ENCODE assay signal across 20 cellular contexts in the genomic region with DNA sequence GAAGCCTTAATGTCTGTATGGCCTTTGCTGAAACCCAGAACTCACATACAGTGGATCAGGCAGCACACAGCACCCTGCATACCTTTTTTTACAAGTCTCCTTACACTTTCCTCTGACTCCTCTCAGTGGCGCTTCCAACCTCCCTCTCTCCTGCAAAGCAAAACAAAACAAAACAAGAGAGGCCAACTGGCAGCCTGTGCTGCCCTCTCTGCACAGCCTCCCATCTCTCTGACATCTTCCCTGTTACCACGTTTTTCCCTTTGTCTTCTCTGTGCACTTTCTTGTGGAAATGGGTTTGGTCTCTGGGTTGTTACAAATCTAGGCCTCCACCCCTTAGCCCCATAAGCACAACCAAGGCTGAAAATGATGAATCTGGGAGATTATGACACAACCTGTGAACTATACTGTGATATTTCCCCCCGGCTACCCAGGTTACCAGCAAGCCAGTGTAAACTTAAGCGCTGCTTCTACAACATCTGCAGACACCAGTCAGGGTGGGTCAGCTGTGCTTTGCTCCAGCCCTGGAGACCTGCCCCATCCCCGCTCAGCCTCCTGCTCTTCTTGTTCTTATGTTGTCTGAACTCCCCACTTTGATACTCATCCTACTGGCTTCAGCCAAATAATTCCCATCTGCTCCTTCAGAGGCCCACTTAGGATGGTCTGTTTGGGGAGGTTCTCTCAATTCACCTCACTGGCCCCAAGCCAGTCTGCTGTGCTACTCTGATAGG. TPM values are rescaled to one million over a fixed set of nuclear protein-coding genes. Genes with fewer than 3 reads are reported as not detected.
DNase-seq lines count a peak whose midpoint lies in the region; ATAC-seq and TF ChIP-seq lines count a peak whose summit lies in the region.
"Had no signal": no experiment of that assay in that cellular context is flagged by ENCODE, and none has a peak within 500 bp of the region (broad histone marks: within the 10 kb centered on the region; RNA-seq: fewer than 3 reads in every experiment).

No MANE protein-coding gene starts in this region.

- DNase-seq in GM23338 (ENCODE audit: low spot score): no peak
- no peak for DNase-seq in esophagus squamous epithelium (lab: John Stamatoyannopoulos, UW)
- DNase-seq in prostate gland (ENCODE audit: low spot score): no peak
- no peak for DNase-seq in thoracic aorta (ENCODE audit: low spot score)
- no peak for DNase-seq in HCEC 1CT
- no peak for DNase-seq in GM20000 (ENCODE audit: low spot score)
- DNase-seq in NCI-H2029 (lab: John Stamatoyannopoulos, UW): no peak
- DNase-seq: ACHN; activated CD4-positive, alpha-beta memory T cell treated with anti-CD3 and anti-CD28 coated beads, Interleukin-2, amount 10 ng/mL, durations not matched to agents 7 days and 5 days; activated CD4-positive, CD25-positive, alpha-beta regulatory T cell; activated T-cell treated with anti-CD3 and anti-CD28 coated beads for 4 hours; caudate nucleus; foreskin melanocyte; NCI-H1417; NCI-H2107; NCI-H510A had no signal

- no peaks in the 10 kb centered on the region for H3K79me2 ChIP-seq in GM23338 (replicated peaks; ENCODE audit: insufficient read depth)

- no peaks in the 10 kb centered on the region for H3K36me3 ChIP-seq in GM23338 (ENCODE audit: insufficient read depth)
- no peaks in the 10 kb centered on the region for H3K36me3 ChIP-seq in esophagus squamous epithelium
- no peaks in the 10 kb centered on the region for H3K36me3 ChIP-seq in prostate gland
- no peaks in the 10 kb centered on the region for H3K36me3 ChIP-seq in thoracic aorta
- H3K36me3 ChIP-seq: BLaER1 treated with 17β-estradiol and CSF1 and Interleukin-3, amounts not matched to agents 10 nM and 100 nM had no signal

- H3K27me3 Mint-ChIP-seq in GM23338 (ENCODE audit: insufficient read depth, low read depth, poor library complexity): peaks cover 2% of the 10 kb centered on the region

- no peaks in the 10 kb centered on the region for H3F3A ChIP-seq in GM23338 (replicated peaks; ENCODE audit: low read depth)

- no peak overlapping the region for H3K27ac ChIP-seq in GM23338 (ENCODE audit: low read depth)
- H3K27ac ChIP-seq in esophagus squamous epithelium: peak overlapping the region; percentile 52 to 82 (median 74)
- peak overlapping the region; percentile 60 to 68 for H3K27ac ChIP-seq in prostate gland
- peak overlapping the region; percentile 91 to 93 for H3K27ac ChIP-seq in thoracic aorta

- no peak overlapping the region for H3K4me2 ChIP-seq in GM23338

- H4K20me1 ChIP-seq in GM23338 (replicated peaks; ENCODE audit: insufficient read depth): no peaks in the 10 kb centered on the region
- H4K20me1 ChIP-seq: BLaER1 treated with 17β-estradiol and CSF1 and Interleukin-3, amounts not matched to agents 10 nM and 100 nM had no signal

- H3K4me1 Mint-ChIP-seq in GM23338: peaks cover 15% of the 10 kb centered on the region
- H3K4me1 Mint-ChIP-seq: activated CD4-positive, alpha-beta memory T cell treated with anti-CD3 and anti-CD28 coated beads, Interleukin-2, amount 10 ng/mL, durations not matched to agents 7 days and 5 days had no signal

- no peaks in the 10 kb centered on the region for H3K27me3 ChIP-seq in GM23338 (ENCODE audit: insufficient read depth)
- H3K27me3 ChIP-seq in esophagus squamous epithelium: peaks cover 0 to 4% (median 0%) of the 10 kb centered on the region in 4 donors
- no peaks in the 10 kb centered on the region for H3K27me3 ChIP-seq in prostate gland (replicated peaks; ENCODE audit: insufficient read depth)
- H3K27me3 ChIP-seq in thoracic aorta (replicated peaks; ENCODE audit: insufficient read depth): no peaks in the 10 kb centered on the region
- H3K27me3 ChIP-seq: BLaER1 treated with 17β-estradiol and CSF1 and Interleukin-3, amounts not matched to agents 10 nM and 100 nM had no signal

- peaks cover 9% of the 10 kb centered on the region for H3K9me3 Mint-ChIP-seq in GM23338
- H3K9me3 Mint-ChIP-seq: activated CD4-positive, alpha-beta memory T cell treated with anti-CD3 and anti-CD28 coated beads, Interleukin-2, amount 10 ng/mL, durations not matched to agents 7 days and 5 days; neural crest cell had no signal

- TF ChIP-seq POLR2A in esophagus squamous epithelium (IDR thresholded peaks at IDR 0.05) (no peak), prostate gland (IDR thresholded peaks at IDR 0.05) (no peak)

- intact Hi-C loops in esophagus squamous epithelium (cut with DNase I): no loop called here
- intact Hi-C loops in prostate gland (cut with DNase I): loop anchor here (10.0 kb wide), 1 partner anchor 79 kb away; no protein-coding TSS in a partner anchor

- H3K9me2 ChIP-seq in GM23338 (ENCODE audit: insufficient read depth): no peaks in the 10 kb centered on the region

- H3K27ac Mint-ChIP-seq in GM23338: no peak overlapping the region
- H3K27ac Mint-ChIP-seq: activated CD4-positive, alpha-beta memory T cell treated with anti-CD3 and anti-CD28 coated beads, Interleukin-2, amount 10 ng/mL, durations not matched to agents 7 days and 5 days had no signal

- H3K4me1 ChIP-seq in GM23338 (ENCODE audit: insufficient read depth) (peaks cover 8% of the 10 kb centered on the region), esophagus squamous epithelium (peaks cover 6 to 71% (median 53%) of the 10 kb centered on the region in 3 donors), prostate gland (replicated peaks) (no peaks in the 10 kb centered on the region), thoracic aorta (ENCODE audit: control insufficient read depth in 1 of 2, low read depth in 2 of 2) (peaks cover 43 to 95% of the 10 kb centered on the region in 2 donors)

- TF ChIP-seq CTCF in GM23338 (conservative IDR thresholded peaks at IDR 0.05; ENCODE audit: low read depth in 2 of 2) (no peak), esophagus squamous epithelium (IDR thresholded peaks at IDR 0.05) (no peak), prostate gland (IDR thresholded peaks at IDR 0.05) (no peak), thoracic aorta (IDR thresholded peaks at IDR 0.05) (no peak), GM20000 (IDR thresholded peaks at IDR 0.05; ENCODE audit: extremely low read depth, missing control alignments) (no peak)

- H3K4me3 Mint-ChIP-seq in GM23338: no peak overlapping the region
- H3K4me3 Mint-ChIP-seq: activated CD4-positive, alpha-beta memory T cell treated with anti-CD3 and anti-CD28 coated beads, Interleukin-2, amount 10 ng/mL, durations not matched to agents 7 days and 5 days; neural crest cell had no signal

- ATAC-seq in GM23338 (no peak), thoracic aorta (ENCODE audit: insufficient number of reproducible peaks, low FRiP score, low read depth) (no peak), HG02884 (IDR thresholded peaks at IDR 0.05; ENCODE audit: unreplicated experiment) (no peak)
- ATAC-seq: HCT116 had no signal

- H3K9me3 ChIP-seq in esophagus squamous epithelium (no peaks in the 10 kb centered on the region), prostate gland (no peaks in the 10 kb centered on the region), thoracic aorta (no peaks in the 10 kb centered on the region)

- no peak overlapping the region for H3K4me3 ChIP-seq in GM23338
- H3K4me3 ChIP-seq in esophagus squamous epithelium: no peak overlapping the region
- no peak overlapping the region for H3K4me3 ChIP-seq in prostate gland
- H3K4me3 ChIP-seq in thoracic aorta: no peak overlapping the region
- H3K4me3 ChIP-seq: BLaER1 treated with 17β-estradiol and CSF1 and Interleukin-3, amounts not matched to agents 10 nM and 100 nM had no signal

- 72 to 80% methylated on average over 5 of the region's 5 CpGs for WGBS in esophagus squamous epithelium, 2 donors
- 66% methylated on average over 5 of the region's 5 CpGs for whole genome bisulfite sequencing in prostate gland

- H3K36me3 Mint-ChIP-seq in GM23338 (ENCODE audit: low read depth): peaks cover 4% of the 10 kb centered on the region

- H2AFZ ChIP-seq in GM23338: peak overlapping the region; percentile 47; the same call in 1 of the 2 replicates

TF ChIP-seq in GM23338, 12 proteins besides CTCF, POLR2A, EP300 and RAD21 (continues in another document):
- TF ChIP-seq EZH2 (IDR thresholded peaks at IDR 0.05; ENCODE audit: low read depth, unreplicated experiment) (no peak), STAT1 (IDR thresholded peaks at IDR 0.05; ENCODE audit: unreplicated experiment) (no peak), CREB1 (CRISPR knock-in tag; IDR thresholded peaks at IDR 0.05; ENCODE audit: low read depth) (no peak), NANOG (IDR thresholded peaks at IDR 0.05; ENCODE audit: borderline replicate concordance) (no peak), ZNF114 (CRISPR knock-in tag; IDR thresholded peaks at IDR 0.05) (no peak), JUNB (IDR thresholded peaks at IDR 0.05; ENCODE audit: unreplicated experiment) (no peak), EZH2phosphoT487 (IDR thresholded peaks at IDR 0.05; ENCODE audit: unreplicated experiment) (no peak), POLR2AphosphoS5 (IDR thresholded peaks at IDR 0.05; ENCODE audit: low read depth) (no peak)
- TF ChIP-seq, protein P1, sequence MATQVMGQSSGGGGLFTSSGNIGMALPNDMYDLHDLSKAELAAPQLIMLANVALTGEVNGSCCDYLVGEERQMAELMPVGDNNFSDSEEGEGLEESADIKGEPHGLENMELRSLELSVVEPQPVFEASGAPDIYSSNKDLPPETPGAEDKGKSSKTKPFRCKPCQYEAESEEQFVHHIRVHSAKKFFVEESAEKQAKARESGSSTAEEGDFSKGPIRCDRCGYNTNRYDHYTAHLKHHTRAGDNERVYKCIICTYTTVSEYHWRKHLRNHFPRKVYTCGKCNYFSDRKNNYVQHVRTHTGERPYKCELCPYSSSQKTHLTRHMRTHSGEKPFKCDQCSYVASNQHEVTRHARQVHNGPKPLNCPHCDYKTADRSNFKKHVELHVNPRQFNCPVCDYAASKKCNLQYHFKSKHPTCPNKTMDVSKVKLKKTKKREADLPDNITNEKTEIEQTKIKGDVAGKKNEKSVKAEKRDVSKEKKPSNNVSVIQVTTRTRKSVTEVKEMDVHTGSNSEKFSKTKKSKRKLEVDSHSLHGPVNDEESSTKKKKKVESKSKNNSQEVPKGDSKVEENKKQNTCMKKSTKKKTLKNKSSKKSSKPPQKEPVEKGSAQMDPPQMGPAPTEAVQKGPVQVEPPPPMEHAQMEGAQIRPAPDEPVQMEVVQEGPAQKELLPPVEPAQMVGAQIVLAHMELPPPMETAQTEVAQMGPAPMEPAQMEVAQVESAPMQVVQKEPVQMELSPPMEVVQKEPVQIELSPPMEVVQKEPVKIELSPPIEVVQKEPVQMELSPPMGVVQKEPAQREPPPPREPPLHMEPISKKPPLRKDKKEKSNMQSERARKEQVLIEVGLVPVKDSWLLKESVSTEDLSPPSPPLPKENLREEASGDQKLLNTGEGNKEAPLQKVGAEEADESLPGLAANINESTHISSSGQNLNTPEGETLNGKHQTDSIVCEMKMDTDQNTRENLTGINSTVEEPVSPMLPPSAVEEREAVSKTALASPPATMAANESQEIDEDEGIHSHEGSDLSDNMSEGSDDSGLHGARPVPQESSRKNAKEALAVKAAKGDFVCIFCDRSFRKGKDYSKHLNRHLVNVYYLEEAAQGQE (IDR thresholded peaks at IDR 0.05; ENCODE audit: unreplicated experiment): no peak

RNA-seq across cellular contexts. Expression of a gene that starts 54.9 kb away (rescaled TPM):
- total RNA-seq in GM23338 (2014; rRNA removed; shearing (Covaris generic)): 0.31 and 1.3 TPM in 2 replicates
- polyA plus RNA-seq in GM23338 (2016; fragmentation: Nextera tagmentation; extraction: Ambion mirVana): 0.27 TPM in 1 of 2 replicates, not detected in the other
- 10 to 100 TPM in 2 of 4 donors, 1 to 10 TPM in 2; 4.3 to 29.9 (median 9.9) TPM for total RNA-seq in esophagus squamous epithelium
- total RNA-seq in prostate gland: 10 to 100 TPM; 40.8 to 95.9 TPM
- 100 to 1,000 TPM; 190 to 438 TPM for total RNA-seq in thoracic aorta
